3 cellular contexts compared by ENCODE assay signal in the genomic region with DNA sequence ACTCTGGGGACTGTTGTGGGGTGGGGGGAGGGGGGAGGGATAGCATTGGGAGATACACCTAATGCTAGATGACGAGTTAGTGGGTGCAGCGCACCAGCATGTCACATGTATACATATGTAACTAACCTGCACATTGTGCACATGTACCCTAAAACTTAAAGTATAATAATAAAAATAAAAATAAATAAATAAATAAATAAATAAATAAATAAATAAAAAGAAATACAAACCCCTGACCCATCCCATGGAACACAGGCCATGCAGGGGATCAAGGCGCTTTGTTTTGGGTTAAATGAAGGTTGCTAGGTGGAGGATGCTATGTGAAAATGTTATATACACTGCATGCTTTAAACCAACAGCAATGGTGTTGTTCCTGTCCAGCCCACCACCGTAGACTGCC.
DNase-seq lines count a peak whose midpoint lies in the region; ATAC-seq and TF ChIP-seq lines count a peak whose summit lies in the region.
"Not testable (repeated sequence)": the region's sequence is repeated elsewhere in the genome, so short reads cannot be mapped to it uniquely, and the experiment has no call there.

No MANE protein-coding gene starts in this region.

- TF ChIP-seq CTCF in HEK293 (tag by site-specific recombination; IDR thresholded peaks at IDR 0.05); WTC11 (IDR thresholded peaks at IDR 0.05): not testable (repeated sequence)

- H3K14ac ChIP-seq in trophoblast cell (ENCODE audit: low read length) = not testable (repeated sequence)

- not testable (repeated sequence) for H3K18ac ChIP-seq in trophoblast cell (ENCODE audit: low read length)

- H3K79me1 ChIP-seq in trophoblast cell (ENCODE audit: low read length) = not testable (repeated sequence)

- H2BK5ac ChIP-seq in trophoblast cell (ENCODE audit: low read depth, low read length, poor library complexity) = not testable (repeated sequence)

- H3K4me2 ChIP-seq in trophoblast cell (ENCODE audit: low read length) = not testable (repeated sequence)

- not testable (repeated sequence) for H3K36me3 Mint-ChIP-seq in WTC11

- H4K91ac ChIP-seq in trophoblast cell (ENCODE audit: low read depth, low read length) = not testable (repeated sequence)

- H3K27ac Mint-ChIP-seq in WTC11 = not testable (repeated sequence)

- H4K12ac ChIP-seq in trophoblast cell (ENCODE audit: low read depth, low read length) = not testable (repeated sequence)

- not testable (repeated sequence) for H3K9me3 ChIP-seq in HEK293 (ENCODE audit: control insufficient read depth, insufficient read depth, low read depth, low read length); trophoblast cell (ENCODE audit: insufficient read depth, low read depth, low read length)

- H3K23ac ChIP-seq in trophoblast cell (ENCODE audit: low read length) = not testable (repeated sequence)

- not testable (repeated sequence) for H3K79me2 ChIP-seq in trophoblast cell (ENCODE audit: control insufficient read depth, insufficient read depth, low read length, poor library complexity)

- H2AFZ ChIP-seq in trophoblast cell (ENCODE audit: insufficient read depth, low read length, poor library complexity) = not testable (repeated sequence)

- peak overlapping the region; percentile 79 for H3K9ac ChIP-seq in trophoblast cell (ENCODE audit: low read length)

- not testable (repeated sequence) for H3K4ac ChIP-seq in trophoblast cell (ENCODE audit: low read depth, low read length)

- H3K27ac ChIP-seq in HEK293 (ENCODE audit: extremely low read depth, low read depth, low read length); trophoblast cell (ENCODE audit: low read depth, low read length): not testable (repeated sequence)

- CTCF ChIA-PET in HEK293 (lab: Yijun Ruan, JAX); WTC11 (lab: Charles Lee): not testable (repeated sequence)

- H3K27me3 ChIP-seq in trophoblast cell (ENCODE audit: insufficient read depth, low read length) = not testable (repeated sequence)

- H3K36me3 ChIP-seq in HEK293 (ENCODE audit: control insufficient read depth in 2 of 2, insufficient read depth in 1 of 2, low read length in 2 of 2); trophoblast cell (ENCODE audit: control insufficient read depth in 1 of 2, insufficient read depth in 2 of 2, low read length in 2 of 2): not testable (repeated sequence)

- POLR2A ChIA-PET in HEK293 (lab: Yijun Ruan, JAX); WTC11 (lab: Charles Lee): not testable (repeated sequence)

- H3K4me1 ChIP-seq in HEK293 (ENCODE audit: control insufficient read depth, insufficient read depth, low read length); trophoblast cell (ENCODE audit: control insufficient read depth in 1 of 2, insufficient read depth in 2 of 2, low read length in 2 of 2): not testable (repeated sequence)

- DNase-seq in WTC11 (ENCODE audit: low spot score); trophoblast cell: not testable (repeated sequence)

- H3K27me3 Mint-ChIP-seq in WTC11 (ENCODE audit: low read depth) = not testable (repeated sequence)

- H2BK12ac ChIP-seq in trophoblast cell (ENCODE audit: low read length) = not testable (repeated sequence)

- not testable (repeated sequence) for H3K4me3 ChIP-seq in HEK293 (ENCODE audit: low read depth, low read length); trophoblast cell (ENCODE audit: low read depth, low read length)

- not testable (repeated sequence) for H3K4me1 Mint-ChIP-seq in WTC11

- H2AK5ac ChIP-seq in trophoblast cell (ENCODE audit: low read length) = not testable (repeated sequence)

- H2BK120ac ChIP-seq in trophoblast cell (ENCODE audit: insufficient read depth, low read length, poor library complexity) = not testable (repeated sequence)

- not testable (repeated sequence) for ATAC-seq in WTC11

- H3K9me3 Mint-ChIP-seq in WTC11 = peaks cover 14% of the 10 kb centered on the region

- H3K4me3 Mint-ChIP-seq in WTC11 = not testable (repeated sequence)

- WGBS in trophoblast cell (ENCODE audit: extremely low coverage, insufficient coverage, insufficient read length) = no CpG with 5 or more reads among the region's 4 CpGs

- H4K8ac ChIP-seq in trophoblast cell (ENCODE audit: low read depth, low read length) = not testable (repeated sequence)

TF ChIP-seq in HEK293, 187 proteins besides CTCF, POLR2A, EP300 and RAD21 (continues in another document):
- TF ChIP-seq REST (tag by site-specific recombination; IDR thresholded peaks at IDR 0.05) = peak; percentile 36; the same call in 1 of the 2 replicates
- TF ChIP-seq ZNF555 (tag by site-specific recombination; conservative IDR thresholded peaks at IDR 0.05) = peak; percentile 55
- TF ChIP-seq ZNF394 (tag by site-specific recombination; IDR thresholded peaks at IDR 0.05; ENCODE audit: borderline replicate concordance) = peak; percentile 70; the same call in 1 of the 2 replicates

TF ChIP-seq in WTC11, 78 proteins besides CTCF, POLR2A, EP300 and RAD21:
- TF ChIP-seq HMGA2 (CRISPR knock-in tag; IDR thresholded peaks at IDR 0.05) = peak; percentile 44; the same call in 1 of the 2 replicates
